ENCODE assay signal across 25 cellular contexts in genomic region chr9:126440042-126440441, GRCh38.
A peak's percentile ranks its signal among the peaks of the same experiment; 100 is the strongest.
DNase-seq lines count a peak whose midpoint lies in the region; ATAC-seq and TF ChIP-seq lines count a peak whose summit lies in the region.
"Had no signal": no experiment of that assay in that cellular context is flagged by ENCODE, and none has a peak within 500 bp of the region (broad histone marks: within the 10 kb centered on the region; RNA-seq: fewer than 3 reads in every experiment).

No MANE protein-coding gene starts in this region.

- H3K4ac ChIP-seq in neuronal stem cell (ENCODE audit: low read length): no peak overlapping the region

- H3K18ac ChIP-seq in neuronal stem cell (ENCODE audit: low read length): peak overlapping the region; percentile 23

- no peak overlapping the region for H3K23ac ChIP-seq in neuronal stem cell (ENCODE audit: low read depth, low read length, poor library complexity)

- ATAC-seq in activated CD8-positive, alpha-beta memory T cell treated with anti-CD3 and anti-CD28 coated beads, Interleukin-2, amount 10 ng/mL, durations not matched to agents 7 days and 5 days: no peak
- no peak for ATAC-seq in Right ventricle myocardium superior (ENCODE audit: poor library complexity)
- ATAC-seq in GM18870 (IDR thresholded peaks at IDR 0.05; ENCODE audit: unreplicated experiment): no peak
- ATAC-seq: body of pancreas had no signal

- H3K9ac ChIP-seq in neuronal stem cell (ENCODE audit: low read depth, low read length, poor library complexity): no peak overlapping the region
- H3K9ac ChIP-seq: KMS-11 had no signal

- no peak overlapping the region for H3K14ac ChIP-seq in neuronal stem cell (ENCODE audit: low read length)

- peaks cover 28% of the 10 kb centered on the region for H3K4me1 Mint-ChIP-seq in activated CD8-positive, alpha-beta memory T cell treated with anti-CD3 and anti-CD28 coated beads, Interleukin-2, amount 10 ng/mL, durations not matched to agents 7 days and 5 days
- peaks cover 22% of the 10 kb centered on the region for H3K4me1 Mint-ChIP-seq in type B pancreatic cell (ENCODE audit: unreplicated experiment)

- no peak overlapping the region for H3K4me2 ChIP-seq in neuronal stem cell (ENCODE audit: insufficient read depth, low read length, poor library complexity, severe bottlenecking)
- H3K4me2 ChIP-seq: KMS-11, PC-9 had no signal

- peak; percentile 48 for DNase-seq in activated CD8-positive, alpha-beta memory T cell treated with anti-CD3 and anti-CD28 coated beads, Interleukin-2, amount 50 U/mL, for 48 hours
- DNase-seq in activated CD8-positive, alpha-beta memory T cell treated with anti-CD3 and anti-CD28 coated beads, Interleukin-2, amount 10 ng/mL, durations not matched to agents 7 days and 5 days: no peak
- DNase-seq in ecto neural progenitor cell (ENCODE audit: low spot score) (peak; percentile 41), neuronal stem cell (ENCODE audit: low spot score) (no peak), type B pancreatic cell (ENCODE audit: extremely low spot score, unreplicated experiment) (peak; percentile 45), Right ventricle myocardium superior (no peak), cardiac septum (ENCODE audit: low spot score) (no peak)
- DNase-seq: ACHN; activated CD4-positive, alpha-beta T cell treated with anti-CD3 and anti-CD28 coated beads, Interleukin-2, amount 50 U/mL, for 1 hour; body of pancreas; DMS53; esophagus squamous epithelium; GF-D8; GOT3; NCI-H187; PC-9; SHP77; T-helper 9 cell; testis; WERI-Rb-1 had no signal

- CTCF ChIA-PET in activated CD8-positive, alpha-beta memory T cell treated with anti-CD3 and anti-CD28 coated beads, Interleukin-2, amount 10 ng/mL, durations not matched to agents 7 days and 5 days (lab: Charles Lee): no interaction called here

- H3K27ac Mint-ChIP-seq in activated CD8-positive, alpha-beta memory T cell treated with anti-CD3 and anti-CD28 coated beads, Interleukin-2, amount 10 ng/mL, durations not matched to agents 7 days and 5 days: no peak overlapping the region
- no peak overlapping the region for H3K27ac Mint-ChIP-seq in type B pancreatic cell
- H3K27ac Mint-ChIP-seq: activated T-helper 2 cell treated with anti-CD3 and anti-CD28 coated beads, Interferon-gamma antibody, Interleukin-2, Interleukin-4, amounts not matched to agents 10 μg/mL and 5 μg/mL and 100 μg/mL, durations not matched to agents 14 hours and 24 hours and 36 hours had no signal

- no peaks in the 10 kb centered on the region for H3K36me3 ChIP-seq in neuronal stem cell (replicated peaks in 1 of 2; ENCODE audit: control insufficient read depth in 2 of 2, insufficient read depth in 2 of 2, low read length in 2 of 2)
- H3K36me3 ChIP-seq: prostate gland had no signal

- H3K4me3 ChIP-seq in neuronal stem cell (ENCODE audit: low read length in 2 of 2): no peak overlapping the region
- H3K4me3 ChIP-seq: body of pancreas, esophagus squamous epithelium, PC-9, prostate gland, testis had no signal

- intact Hi-C loops in Right ventricle myocardium superior (cut with DNase I): no loop called here
- intact Hi-C loops in cardiac septum (cut with DNase I): no loop called here

- H3K36me3 Mint-ChIP-seq in activated CD8-positive, alpha-beta memory T cell treated with anti-CD3 and anti-CD28 coated beads, Interleukin-2, amount 10 ng/mL, durations not matched to agents 7 days and 5 days: peaks cover 25% of the 10 kb centered on the region
- H3K36me3 Mint-ChIP-seq in type B pancreatic cell: no peaks in the 10 kb centered on the region
- H3K36me3 Mint-ChIP-seq: activated naive CD4-positive, alpha-beta T cell treated with anti-CD3 and anti-CD28 coated beads, Interleukin-2, amount 50 U/mL, for 72 hours had no signal

- peaks cover 17% of the 10 kb centered on the region in 2 donors for H3K4me1 ChIP-seq in neuronal stem cell (ENCODE audit: control insufficient read depth in 2 of 2, insufficient read depth in 1 of 2, low read depth in 1 of 2, low read length in 2 of 2)
- H3K4me1 ChIP-seq: body of pancreas, prostate gland, testis had no signal

- H2BK120ac ChIP-seq in neuronal stem cell (ENCODE audit: low read depth, low read length): no peak overlapping the region

- no peak for TF ChIP-seq CTCF in type B pancreatic cell (conservative IDR thresholded peaks at IDR 0.05)

- H3K27ac ChIP-seq in neuronal stem cell (replicated peaks; ENCODE audit: low read length): peak overlapping the region; percentile 59
- H3K27ac ChIP-seq: body of pancreas, KMS-11, PC-9, prostate gland, testis had no signal

- H2AK5ac ChIP-seq in neuronal stem cell (ENCODE audit: low read depth, low read length): no peak overlapping the region

- H3K27me3 Mint-ChIP-seq in activated CD8-positive, alpha-beta memory T cell treated with anti-CD3 and anti-CD28 coated beads, Interleukin-2, amount 10 ng/mL, durations not matched to agents 7 days and 5 days: no peaks in the 10 kb centered on the region
- H3K27me3 Mint-ChIP-seq in type B pancreatic cell: no peaks in the 10 kb centered on the region

- no peak overlapping the region for H2AFZ ChIP-seq in neuronal stem cell (ENCODE audit: low read length)
- H2AFZ ChIP-seq: PC-9 had no signal

- H3K4me3 Mint-ChIP-seq in activated CD8-positive, alpha-beta memory T cell treated with anti-CD3 and anti-CD28 coated beads, Interleukin-2, amount 10 ng/mL, durations not matched to agents 7 days and 5 days: no peak overlapping the region
- no peak overlapping the region for H3K4me3 Mint-ChIP-seq in type B pancreatic cell

- no peaks in the 10 kb centered on the region for H3K9me3 Mint-ChIP-seq in activated CD8-positive, alpha-beta memory T cell treated with anti-CD3 and anti-CD28 coated beads, Interleukin-2, amount 10 ng/mL, durations not matched to agents 7 days and 5 days (ENCODE audit: low read depth)
- no peaks in the 10 kb centered on the region for H3K9me3 Mint-ChIP-seq in type B pancreatic cell
- H3K9me3 Mint-ChIP-seq: activated naive CD4-positive, alpha-beta T cell treated with anti-CD3 and anti-CD28 coated beads, Interleukin-2, amount 50 U/mL, for 72 hours; activated T-helper 2 cell treated with anti-CD3 and anti-CD28 coated beads, Interferon-gamma antibody, Interleukin-2, Interleukin-4, amounts not matched to agents 10 μg/mL and 5 μg/mL and 100 μg/mL, durations not matched to agents 14 hours and 24 hours and 36 hours had no signal

- H3K79me1 ChIP-seq in neuronal stem cell (ENCODE audit: low read depth, low read length): no peaks in the 10 kb centered on the region

- no peak overlapping the region for H2BK12ac ChIP-seq in neuronal stem cell (ENCODE audit: low read length)

- no peak overlapping the region for H2BK5ac ChIP-seq in neuronal stem cell (ENCODE audit: low read length)

- H2BK15ac ChIP-seq in neuronal stem cell (ENCODE audit: low read length): no peak overlapping the region

- no peak overlapping the region for H4K91ac ChIP-seq in neuronal stem cell (ENCODE audit: low read depth, low read length, poor library complexity)

- no peaks in the 10 kb centered on the region for H3K27me3 ChIP-seq in neuronal stem cell (ENCODE audit: control insufficient read depth in 3 of 3, insufficient read depth in 3 of 3, low read depth in 1 of 3, low read length in 3 of 3)
- H3K27me3 ChIP-seq: body of pancreas, esophagus squamous epithelium, testis had no signal

- no peak overlapping the region for H4K8ac ChIP-seq in neuronal stem cell (ENCODE audit: low read depth, low read length)

- no peaks in the 10 kb centered on the region for H3K9me3 ChIP-seq in neuronal stem cell (replicated peaks in 1 of 2; ENCODE audit: control insufficient read depth in 2 of 2, insufficient read depth in 1 of 2, low read depth in 1 of 2, low read length in 2 of 2)
- H3K9me3 ChIP-seq: body of pancreas, esophagus squamous epithelium, prostate gland, testis had no signal

- WGBS in neuronal stem cell (ENCODE audit: extremely low coverage in 2 of 2, insufficient read length in 2 of 2, insufficient replicate concordance in 1 of 2), 2 donors: no CpG with 5 or more reads among the region's 11 CpGs

Comparison
In these comparisons a context has a peak if more than half of its experiments do, and no peak if none do; other contexts are left out.
1. DNase-seq: peak in activated CD8-positive, alpha-beta memory T cell treated with anti-CD3 and anti-CD28 coated beads, Interleukin-2, amount 50 U/mL, for 48 hours (single experiment), ecto neural progenitor cell (single experiment) and type B pancreatic cell (single experiment); none in activated CD8-positive, alpha-beta memory T cell treated with anti-CD3 and anti-CD28 coated beads, Interleukin-2, amount 10 ng/mL, durations not matched to agents 7 days and 5 days (single experiment), neuronal stem cell (single experiment), Right ventricle myocardium superior (single experiment) and cardiac septum (single experiment).